Comparison of ENCODE assay signal across 14 cellular contexts in the genomic region with DNA sequence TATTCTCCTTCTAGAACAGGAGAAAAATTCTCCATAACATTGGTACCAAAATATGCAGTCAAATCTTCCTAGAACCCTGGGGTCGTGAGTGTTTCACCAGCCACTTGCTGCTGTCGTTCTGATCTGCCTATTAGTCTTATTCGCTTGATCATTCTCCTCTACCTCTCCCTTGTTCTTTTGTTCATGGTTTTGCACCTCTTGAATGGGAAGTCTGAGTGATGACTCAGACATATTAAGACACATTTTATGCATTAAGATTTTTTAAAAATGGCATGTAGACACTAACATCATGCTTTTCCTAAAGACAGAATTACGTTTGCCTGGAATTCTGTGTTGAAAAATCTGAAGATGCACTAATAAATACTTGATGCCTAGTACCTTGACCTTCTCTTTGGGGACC.
"Had no signal": no experiment of that assay in that cellular context is flagged by ENCODE, and none has a peak within 500 bp of the region (broad histone marks: within the 10 kb centered on the region; RNA-seq: fewer than 3 reads in every experiment).

No MANE protein-coding gene starts in this region.

- H3K27me3 Mint-ChIP-seq: activated naive CD8-positive, alpha-beta T cell treated with anti-CD3 and anti-CD28 coated beads, Interleukin-2, amount 10 ng/mL, durations not matched to agents 7 days and 5 days had no signal

- H3K9me3 ChIP-seq: lower lobe of right lung had no signal

- H3K4me3 Mint-ChIP-seq: activated naive CD8-positive, alpha-beta T cell treated with anti-CD3 and anti-CD28 coated beads, Interleukin-2, amount 10 ng/mL, durations not matched to agents 7 days and 5 days; stimulated activated naive B cell treated with anti-CD40 and anti-IgM and Interleukin-4, amounts not matched to agents 10 μg/mL and 1 μg/mL and 100 μg/mL, for 72 hours; T-helper 2 cell treated with Interferon-gamma antibody and Interleukin-4, amounts not matched to agents 5 μg/mL and 100 μg/mL, for 36 hours had no signal

- H3K27ac Mint-ChIP-seq: activated naive CD8-positive, alpha-beta T cell treated with anti-CD3 and anti-CD28 coated beads, Interleukin-2, amount 10 ng/mL, durations not matched to agents 7 days and 5 days; stimulated activated naive B cell treated with anti-CD40 and anti-IgM and Interleukin-4, amounts not matched to agents 10 μg/mL and 1 μg/mL and 100 μg/mL, for 72 hours; T-helper 2 cell treated with Interferon-gamma antibody and Interleukin-4, amounts not matched to agents 5 μg/mL and 100 μg/mL, for 36 hours had no signal

- H3K9me3 Mint-ChIP-seq: activated naive CD8-positive, alpha-beta T cell treated with anti-CD3 and anti-CD28 coated beads, Interleukin-2, amount 10 ng/mL, durations not matched to agents 7 days and 5 days; stimulated activated naive B cell treated with anti-CD40 and anti-IgM and Interleukin-4, amounts not matched to agents 10 μg/mL and 1 μg/mL and 100 μg/mL, for 72 hours; T-helper 2 cell treated with Interferon-gamma antibody and Interleukin-4, amounts not matched to agents 5 μg/mL and 100 μg/mL, for 36 hours had no signal

- H3K27ac ChIP-seq: brain microvascular endothelial cell, lower lobe of right lung, parathyroid adenoma had no signal

- H3K36me3 ChIP-seq: brain microvascular endothelial cell, lower lobe of right lung had no signal

- H3K36me3 Mint-ChIP-seq: activated naive CD8-positive, alpha-beta T cell treated with anti-CD3 and anti-CD28 coated beads, Interleukin-2, amount 10 ng/mL, durations not matched to agents 7 days and 5 days; stimulated activated naive B cell treated with anti-CD40 and anti-IgM and Interleukin-4, amounts not matched to agents 10 μg/mL and 1 μg/mL and 100 μg/mL, for 72 hours had no signal

- H3K4me1 Mint-ChIP-seq: activated naive CD8-positive, alpha-beta T cell treated with anti-CD3 and anti-CD28 coated beads, Interleukin-2, amount 10 ng/mL, durations not matched to agents 7 days and 5 days had no signal

- H3K4me3 ChIP-seq: lower lobe of right lung had no signal

- DNase-seq: activated naive CD4-positive, alpha-beta T cell; activated naive CD8-positive, alpha-beta T cell treated with anti-CD3 and anti-CD28 coated beads, Interleukin-2, amount 10 ng/mL, durations not matched to agents 7 days and 5 days; anterior cingulate cortex; brain microvascular endothelial cell; cerebellar nuclear complex; dermis blood vessel endothelial cell; glutamatergic neuron; lower lobe of right lung; midbrain; stimulated activated CD4-positive, alpha-beta T cell treated with anti-CD3 and anti-CD28 coated beads, Interleukin-2, amount 100 ng/mL, for 48 hours; stimulated activated naive B cell treated with anti-CD40 and anti-IgM and Interleukin-4, amounts not matched to agents 10 μg/mL and 1 μg/mL and 100 μg/mL, for 72 hours; trophoblast cell had no signal

- H3K27me3 ChIP-seq: brain microvascular endothelial cell had no signal

- H3K4me1 ChIP-seq: parathyroid adenoma had no signal
